Comparison of ENCODE assay signal across 8 cellular contexts in the genomic region with DNA sequence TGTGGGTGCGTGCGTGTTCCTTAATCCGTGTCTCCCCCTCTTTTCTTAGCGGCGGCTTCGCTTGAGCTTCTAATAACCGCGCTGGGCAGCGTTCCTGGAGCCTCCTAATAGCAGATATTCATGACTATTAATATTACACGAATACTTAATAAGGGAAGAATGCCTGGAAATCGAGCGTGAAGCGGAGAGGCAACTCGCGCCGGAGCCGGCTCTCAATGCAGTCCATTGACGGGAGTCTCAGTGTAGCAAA. TPM values are rescaled to one million over a fixed set of nuclear protein-coding genes. Genes with fewer than 3 reads are reported as not detected.
DNase-seq lines count a peak whose midpoint lies in the region; ATAC-seq, FAIRE-seq and TF ChIP-seq lines count a peak whose summit lies in the region.

No MANE protein-coding gene starts in this region.

- TF ChIP-seq CTCF in bronchial epithelial cell (IDR thresholded peaks at IDR 0.05; ENCODE audit: insufficient read depth, low read length, severe bottlenecking) (no peak), mesothelial cell of epicardium (IDR thresholded peaks at IDR 0.05; ENCODE audit: unreplicated experiment) (no peak)

- DNase-seq in D341Med (ENCODE audit: low spot score) (peak; percentile 48), bronchial epithelial cell (ENCODE audit: low read depth) (no peak), mesothelial cell of epicardium (ENCODE audit: low spot score in 2 of 2, unreplicated experiment in 2 of 2) (no peak), NCI-H1048 (lab: John Stamatoyannopoulos, UW) (no peak), AG08396 (ENCODE audit: low spot score) (no peak), NCI-H1930 (lab: John Stamatoyannopoulos, UW) (no peak), middle frontal gyrus (ENCODE audit: extremely low spot score, low spot score) (no peak)

- H3K9me3 Mint-ChIP-seq in mesothelial cell of epicardium, result no peaks in the 10 kb centered on the region

- H3K4me3 ChIP-seq in bronchial epithelial cell (ENCODE audit: low read depth, low read length), result peak overlapping the region; percentile 61

- no peaks in the 10 kb centered on the region for H3K27me3 ChIP-seq in bronchial epithelial cell (ENCODE audit: control insufficient read depth, insufficient read depth, low read length)

- H3K36me3 ChIP-seq in bronchial epithelial cell (ENCODE audit: control insufficient read depth, insufficient read depth, low read length), result peaks cover 11% of the 10 kb centered on the region

- H3K27me3 Mint-ChIP-seq in mesothelial cell of epicardium (ENCODE audit: low read depth), result peaks cover 84% of the 10 kb centered on the region

- H3K4me1 Mint-ChIP-seq in mesothelial cell of epicardium, result peaks cover 77% of the 10 kb centered on the region

- FAIRE-seq in bronchial epithelial cell (lab: Jason Lieb, UNC), result no peak

- peak; percentile 18 for ATAC-seq in HG03159 (IDR thresholded peaks at IDR 0.05; ENCODE audit: unreplicated experiment)

- H3K27ac Mint-ChIP-seq in mesothelial cell of epicardium, result peak overlapping the region; percentile 100

- peak overlapping the region; percentile 98 for H3K4me3 Mint-ChIP-seq in mesothelial cell of epicardium

- peaks cover 13% of the 10 kb centered on the region for H3K36me3 Mint-ChIP-seq in mesothelial cell of epicardium

RNA-seq across cellular contexts. Expression of a gene that starts 3.0 kb away (rescaled TPM):
- total RNA-seq in bronchial epithelial cell (3.4 and 6.3 TPM in 2 replicates), mesothelial cell of epicardium (62.4 to 63.5 TPM (median 63.4 TPM) in 3 replicates)
